8 cellular contexts compared by ENCODE assay signal in genomic region chr6:10403385-10404106, GRCh38. TPM values are rescaled to one million over a fixed set of nuclear protein-coding genes. Genes with fewer than 3 reads are reported as not detected.
A peak's percentile ranks its signal among the peaks of the same experiment; 100 is the strongest.
DNase-seq lines count a peak whose midpoint lies in the region; ATAC-seq and TF ChIP-seq lines count a peak whose summit lies in the region.

No MANE protein-coding gene starts in this region.

- H3K36me3 Mint-ChIP-seq in activated T-cell treated with anti-CD3 and anti-CD28 coated beads, Interleukin-2, amount 50 U/mL, for 72 hours (ENCODE audit: insufficient read depth in 2 of 2): peaks cover 13 to 14% of the 10 kb centered on the region in 2 donors
- no peaks in the 10 kb centered on the region for H3K36me3 Mint-ChIP-seq in endodermal cell (ENCODE audit: low read depth)

- peaks cover 61% of the 10 kb centered on the region for H3K79me2 ChIP-seq in PC-9 (ENCODE audit: low read depth)

- peaks cover 4 to 10% of the 10 kb centered on the region in 2 donors for H3K9me3 Mint-ChIP-seq in activated T-cell treated with anti-CD3 and anti-CD28 coated beads, Interleukin-2, amount 50 U/mL, for 72 hours
- H3K9me3 Mint-ChIP-seq in endodermal cell: no peaks in the 10 kb centered on the region

- BruUV-seq in PC-9 (replicated peaks; lab: Mats Ljungman, UMichigan): no TSS peak

- H3K36me3 ChIP-seq in PC-9 (ENCODE audit: low read depth) (peaks cover 32% of the 10 kb centered on the region), endodermal cell (ENCODE audit: control insufficient read depth, insufficient read depth, low read length) (no peaks in the 10 kb centered on the region), neutrophil (no peaks in the 10 kb centered on the region)

- intact Hi-C loops in PC-9 (cut with micrococcal nuclease; ENCODE audit: unreplicated experiment): loop anchor here (1.0 to 5.0 kb wide), 10 partner anchors 56 to 1421 kb away; no protein-coding TSS in a partner anchor

- H3K4me3 Mint-ChIP-seq in activated T-cell treated with anti-CD3 and anti-CD28 coated beads, Interleukin-2, amount 50 U/mL, for 72 hours: peak overlapping the region; percentile 82 to 92
- peak overlapping the region; percentile 75 for H3K4me3 Mint-ChIP-seq in endodermal cell

- H3K27me3 ChIP-seq in PC-9 (ENCODE audit: insufficient read depth, low read depth) (no peaks in the 10 kb centered on the region), endodermal cell (ENCODE audit: control insufficient read depth, insufficient read depth, low read length, poor library complexity, severe bottlenecking) (peaks cover 88% of the 10 kb centered on the region), neutrophil (peaks cover 100% of the 10 kb centered on the region)

- peak overlapping the region; percentile 99 for H3K4me2 ChIP-seq in PC-9

- H3K4me3 ChIP-seq in PC-9: peak overlapping the region; percentile 83
- H3K4me3 ChIP-seq in endodermal cell (ENCODE audit: low read length): peak overlapping the region; percentile 77
- H3K4me3 ChIP-seq in neutrophil (ENCODE audit: low read depth in 1 of 2, low read length in 1 of 2): peak overlapping the region; percentile 49 to 65

- no peak overlapping the region for H3K9ac ChIP-seq in endodermal cell (ENCODE audit: extremely low read depth, low read length, poor library complexity, severe bottlenecking)

- H3K4me1 Mint-ChIP-seq in activated T-cell treated with anti-CD3 and anti-CD28 coated beads, Interleukin-2, amount 50 U/mL, for 72 hours (ENCODE audit: low read depth): peaks cover 12% of the 10 kb centered on the region
- peaks cover 35% of the 10 kb centered on the region for H3K4me1 Mint-ChIP-seq in endodermal cell

- 0 to 4% methylated on average over 3 to 15 of the region's 16 CpGs for WGBS in endodermal cell (ENCODE audit: insufficient coverage in 1 of 2, insufficient read length in 1 of 2), 2 experiments

- CTCF ChIA-PET in PC-9 (lab: Charles Lee): interaction anchor here (0.7 kb wide), 1 partner anchor 26 kb away, joined by 3 read pairs; no protein-coding TSS in a partner anchor

- POLR2A ChIA-PET in PC-9 (lab: Charles Lee; ENCODE audit: unreplicated experiment): interaction anchor here (0.6 kb wide), 1 partner anchor 428 kb away, joined by 3 read pairs; no protein-coding TSS in a partner anchor

- peak overlapping the region; percentile 75 for H3K27ac Mint-ChIP-seq in activated T-cell treated with anti-CD3 and anti-CD28 coated beads, Interleukin-2, amount 50 U/mL, for 72 hours
- H3K27ac Mint-ChIP-seq in endodermal cell: no peak overlapping the region

- TF ChIP-seq CTCF in PC-9 (conservative IDR thresholded peaks at IDR 0.05) (no peak), endodermal cell (conservative IDR thresholded peaks at IDR 0.05) (no peak), neutrophil (IDR thresholded peaks at IDR 0.05) (no peak), GM20000 (IDR thresholded peaks at IDR 0.05; ENCODE audit: extremely low read depth, missing control alignments) (no peak)

- peak overlapping the region; percentile 69; the same call in 1 of the 2 replicates for H2AFZ ChIP-seq in PC-9

- no peaks in the 10 kb centered on the region for H4K20me1 ChIP-seq in PC-9 (ENCODE audit: insufficient read depth)

- peaks cover 37% of the 10 kb centered on the region; the same call in 1 of the 2 replicates for H3F3A ChIP-seq in PC-9 (ENCODE audit: insufficient read depth, low read depth)

- H3K27ac ChIP-seq in PC-9 (peak overlapping the region; percentile 98), endodermal cell (ENCODE audit: low read depth, low read length) (no peak overlapping the region), neutrophil (no peak overlapping the region)

- ATAC-seq in activated T-cell treated with anti-CD3 and anti-CD28 coated beads, Interleukin-2, amount 50 U/mL, for 72 hours (replicated peaks in 1 of 2): peak; percentile 15 to 16
- ATAC-seq in HG02759 (IDR thresholded peaks at IDR 0.05; ENCODE audit: unreplicated experiment): peak; percentile 26

- H3K4me1 ChIP-seq in PC-9 (replicated peaks; ENCODE audit: insufficient read depth): peaks cover 66% of the 10 kb centered on the region
- H3K4me1 ChIP-seq in endodermal cell (ENCODE audit: control insufficient read depth, insufficient read depth, low read length): no peaks in the 10 kb centered on the region
- peaks cover 12 to 14% of the 10 kb centered on the region in 2 experiments for H3K4me1 ChIP-seq in neutrophil (ENCODE audit: control insufficient read depth in 1 of 2, insufficient read depth in 1 of 2, low read depth in 1 of 2, low read length in 1 of 2)

- peaks cover 82% of the 10 kb centered on the region for H3K27me3 Mint-ChIP-seq in activated T-cell treated with anti-CD3 and anti-CD28 coated beads, Interleukin-2, amount 50 U/mL, for 72 hours (ENCODE audit: low read depth)
- peaks cover 92% of the 10 kb centered on the region for H3K27me3 Mint-ChIP-seq in endodermal cell (ENCODE audit: insufficient read depth)

- no peaks in the 10 kb centered on the region for H3K9me2 ChIP-seq in PC-9 (ENCODE audit: insufficient read depth)

- H3K9me3 ChIP-seq in PC-9 (ENCODE audit: insufficient read depth, low read depth) (no peaks in the 10 kb centered on the region), endodermal cell (ENCODE audit: control insufficient read depth, low read length) (no peaks in the 10 kb centered on the region), neutrophil (peaks cover 28% of the 10 kb centered on the region)

- DNase-seq in activated T-cell treated with anti-CD3 and anti-CD28 coated beads, Interleukin-2, amount 50 U/mL, for 72 hours: no peak
- DNase-seq in activated T-cell treated with anti-CD3 and anti-CD28 coated beads, Interleukin-2, amount 50 U/mL, for 1 hour: no peak
- peak; percentile 66 to 94 for DNase-seq in PC-9
- no peak for DNase-seq in endodermal cell
- no peak for DNase-seq in GM20000 (ENCODE audit: low spot score)
- no peak for DNase-seq in ureter (ENCODE audit: low spot score)

RNA-seq across cellular contexts. Expression of gene TFAP2A, which starts 11.3 kb away (rescaled TPM):
- total RNA-seq in activated T-cell treated with anti-CD3 and anti-CD28 coated beads, Interleukin-2, amount 50 U/mL, for 72 hours: under 1 TPM; 0.35 to 0.36 TPM
- total RNA-seq in PC-9 (2021): 37.0 and 43.8 TPM in 2 replicates
- under 1 TPM; 0.51 to 0.69 TPM for total RNA-seq in endodermal cell
- 39.2 TPM for polyA plus RNA-seq in endodermal cell (2013, experiment 1 of 2)
- 32.0 TPM for polyA plus RNA-seq in endodermal cell (2013, experiment 2 of 2)
- total RNA-seq in ureter: 45.2 TPM

Comparison
In these comparisons a context has a peak if more than half of its experiments do, and no peak if none do; other contexts are left out.
1. DNase-seq: peak in PC-9 (2 of 2); none in activated T-cell treated with anti-CD3 and anti-CD28 coated beads, Interleukin-2, amount 50 U/mL, for 72 hours (0 of 2), activated T-cell treated with anti-CD3 and anti-CD28 coated beads, Interleukin-2, amount 50 U/mL, for 1 hour (single experiment), endodermal cell (single experiment), GM20000 (single experiment) and ureter (single experiment).
2. RNA of gene TFAP2A, which starts 11.3 kb away (total RNA-seq): 45.2 TPM in ureter (single experiment) and 37.0 to 43.8 TPM in PC-9; 0.51 to 0.69 TPM in endodermal cell and 0.35 to 0.36 TPM in activated T-cell treated with anti-CD3 and anti-CD28 coated beads, Interleukin-2, amount 50 U/mL, for 72 hours; every median in the first group is over 10 times any median in the second.
3. Peak in every context shown above with its lines, with median percentiles within 50 percentile points of each other: H3K4me3 ChIP-seq.